In genomic region chr20:46650575-46651090, GRCh38 we compare ENCODE assay signal across 1 cellular context.
A peak's percentile ranks its signal among the peaks of the same experiment; 100 is the strongest.
TF ChIP-seq lines count a peak whose summit lies in the region.

No MANE protein-coding gene starts in this region.

TF ChIP-seq in K562, 482 proteins besides CTCF, POLR2A, EP300 and RAD21:
- TF ChIP-seq ZNF121 (CRISPR knock-in tag; conservative IDR thresholded peaks at IDR 0.05): peak; percentile 55; the same call in 1 of the 2 replicates
- TF ChIP-seq KDM1A (IDR thresholded peaks at IDR 0.05): peak; percentile 66 to 73
- no peak for TF ChIP-seq CBX2 (IDR thresholded peaks at IDR 0.05; ENCODE audit: insufficient read depth, low read length, poor library complexity, severe bottlenecking)
- TF ChIP-seq BCOR (IDR thresholded peaks at IDR 0.05): peak; percentile 90
- TF ChIP-seq RCOR1 (IDR thresholded peaks at IDR 0.05; ENCODE audit: borderline replicate concordance in 1 of 2, low read depth in 2 of 2, low read length in 2 of 2): 0 out of 4 replicates have a peak, but pooled peaks of 1 of the 2 experiments have one; percentile 8
- TF ChIP-seq RBM25 (IDR thresholded peaks at IDR 0.05; ENCODE audit: low read depth, low read length, severe bottlenecking): peak; percentile 93
- peak; percentile 75; the same call in 1 of the 2 replicates for TF ChIP-seq SMARCA5 (IDR thresholded peaks at IDR 0.05)
- no peak for TF ChIP-seq CBX5 (IDR thresholded peaks at IDR 0.05; ENCODE audit: borderline replicate concordance, low read depth)
- no peak for TF ChIP-seq SMC3 (conservative IDR thresholded peaks at IDR 0.05; ENCODE audit: insufficient read depth, low read depth, low read length)
- peak; percentile 78 for TF ChIP-seq ZFP36 (IDR thresholded peaks at IDR 0.05; ENCODE audit: low read depth, low read length, partially characterized antibody)
- no peak for TF ChIP-seq TEAD1 (CRISPR knock-in tag; IDR thresholded peaks at IDR 0.05)
- TF ChIP-seq SPI1 (IDR thresholded peaks at IDR 0.05; ENCODE audit: borderline replicate concordance, low read depth, low read length): no peak
